5 cellular contexts compared by ENCODE assay signal in genomic region chr15:67593561-67593960, GRCh38.
TF ChIP-seq lines count a peak whose summit lies in the region.

No MANE protein-coding gene starts in this region.

TF ChIP-seq in GM12891, 5 proteins besides CTCF, POLR2A, EP300 and RAD21:
- no peak for TF ChIP-seq POLR2AphosphoS5 (IDR thresholded peaks at IDR 0.05; ENCODE audit: low read depth, low read length)
- TF ChIP-seq POU2F2 (IDR thresholded peaks at IDR 0.05; ENCODE audit: low read depth, low read length) = no peak
- TF ChIP-seq TAF1 (IDR thresholded peaks at IDR 0.05; ENCODE audit: low read depth, low read length) = no peak
- TF ChIP-seq SPI1 (IDR thresholded peaks at IDR 0.05; ENCODE audit: low read depth, low read length) = no peak
- no peak for TF ChIP-seq PAX5 (IDR thresholded peaks at IDR 0.05; ENCODE audit: insufficient read depth, low read length, severe bottlenecking)
TF ChIP-seq in GM12891: peak in this region for 0.

TF ChIP-seq in IMR-90, 13 proteins besides CTCF, POLR2A, EP300 and RAD21:
- TF ChIP-seq SMC3 (IDR thresholded peaks at IDR 0.05; ENCODE audit: low read depth, low read length) (no peak), USF2 (IDR thresholded peaks at IDR 0.05; ENCODE audit: low read depth, low read length) (no peak), NFE2L2 (IDR thresholded peaks at IDR 0.05; ENCODE audit: low read depth, low read length) (no peak)

TF ChIP-seq in GM12878, 131 proteins besides CTCF, POLR2A, EP300 and RAD21 (continues in another document):
- TF ChIP-seq MEF2A (IDR thresholded peaks at IDR 0.05; ENCODE audit: insufficient read depth, low read depth, low read length) (no peak), FOXM1 (IDR thresholded peaks at IDR 0.05; ENCODE audit: low read depth, low read length) (no peak), CHD4 (IDR thresholded peaks at IDR 0.05) (no peak), ZNF274 (IDR thresholded peaks at IDR 0.05; ENCODE audit: insufficient read depth, insufficient read length) (no peak), MYB (IDR thresholded peaks at IDR 0.05; ENCODE audit: borderline replicate concordance, low read depth, low read length) (no peak), SMARCA5 (IDR thresholded peaks at IDR 0.05) (no peak), NFYA (IDR thresholded peaks at IDR 0.05; ENCODE audit: borderline replicate concordance, low read depth, low read length) (no peak), ZNF24 (IDR thresholded peaks at IDR 0.05) (no peak), PBX3 (IDR thresholded peaks at IDR 0.05; ENCODE audit: insufficient replicate concordance, low read depth, low read length) (no peak), PKNOX1 (IDR thresholded peaks at IDR 0.05) (no peak), ZBTB33 (IDR thresholded peaks at IDR 0.05) (no peak)

TF ChIP-seq in neural cell, 6 proteins besides CTCF, POLR2A, EP300 and RAD21:
- no peak for TF ChIP-seq REST (IDR thresholded peaks at IDR 0.05; ENCODE audit: borderline replicate concordance)
- TF ChIP-seq SMC3 (conservative IDR thresholded peaks at IDR 0.05; ENCODE audit: poor library complexity) = no peak
- no peak for TF ChIP-seq MXI1 (conservative IDR thresholded peaks at IDR 0.05; ENCODE audit: poor library complexity, severe bottlenecking)
TF ChIP-seq in neural cell: peak in this region for 0.

TF ChIP-seq in WTC11, 78 proteins besides CTCF, POLR2A, EP300 and RAD21:
- no peak for TF ChIP-seq MXD4 (CRISPR knock-in tag; IDR thresholded peaks at IDR 0.05; ENCODE audit: borderline replicate concordance)
- no peak for TF ChIP-seq JUN (CRISPR knock-in tag; IDR thresholded peaks at IDR 0.05)
- TF ChIP-seq PRDM15 (CRISPR knock-in tag; IDR thresholded peaks at IDR 0.05) = no peak
- no peak for TF ChIP-seq GABPB1 (CRISPR knock-in tag; IDR thresholded peaks at IDR 0.05)
- no peak for TF ChIP-seq ZBTB43 (CRISPR knock-in tag; IDR thresholded peaks at IDR 0.05)
- TF ChIP-seq ZNF138 (CRISPR knock-in tag; conservative IDR thresholded peaks at IDR 0.05) = no peak
- no peak for TF ChIP-seq NFE2L1 (CRISPR knock-in tag; IDR thresholded peaks at IDR 0.05)
- no peak for TF ChIP-seq ZMAT4 (CRISPR knock-in tag; IDR thresholded peaks at IDR 0.05)
- no peak for TF ChIP-seq FOXK1 (CRISPR knock-in tag; IDR thresholded peaks at IDR 0.05)
- TF ChIP-seq ZNF396 (CRISPR knock-in tag; IDR thresholded peaks at IDR 0.05; ENCODE audit: borderline replicate concordance) = no peak
- no peak for TF ChIP-seq ATF6 (CRISPR knock-in tag; IDR thresholded peaks at IDR 0.05)
- no peak for TF ChIP-seq TCF7 (CRISPR knock-in tag; IDR thresholded peaks at IDR 0.05; ENCODE audit: low read depth)
- no peak for TF ChIP-seq NFYB (CRISPR knock-in tag; conservative IDR thresholded peaks at IDR 0.05; ENCODE audit: low read depth)
- no peak for TF ChIP-seq NR2C2 (CRISPR knock-in tag; IDR thresholded peaks at IDR 0.05)
- no peak for TF ChIP-seq IRF1 (CRISPR knock-in tag; IDR thresholded peaks at IDR 0.05)
- TF ChIP-seq AFF4 (CRISPR knock-in tag; IDR thresholded peaks at IDR 0.05; ENCODE audit: borderline replicate concordance) = no peak
- no peak for TF ChIP-seq NFATC4 (CRISPR knock-in tag; IDR thresholded peaks at IDR 0.05)
- TF ChIP-seq ARID4B (CRISPR knock-in tag; IDR thresholded peaks at IDR 0.05; ENCODE audit: borderline replicate concordance) = no peak
- no peak for TF ChIP-seq KAT7 (CRISPR knock-in tag; IDR thresholded peaks at IDR 0.05; ENCODE audit: borderline replicate concordance)
